Comparison of ENCODE assay signal across 19 cellular contexts in genomic region chr9:16143310-16143709, GRCh38.
DNase-seq lines count a peak whose midpoint lies in the region; ATAC-seq and TF ChIP-seq lines count a peak whose summit lies in the region.
"Had no signal": no experiment of that assay in that cellular context is flagged by ENCODE, and none has a peak within 500 bp of the region (broad histone marks: within the 10 kb centered on the region; RNA-seq: fewer than 3 reads in every experiment).

No MANE protein-coding gene starts in this region.

- H2AFZ ChIP-seq in neuronal stem cell (ENCODE audit: low read length) = peak overlapping the region; percentile 60
- H2AFZ ChIP-seq: GM23248, PC-9 had no signal

- H2BK5ac ChIP-seq in neuronal stem cell (ENCODE audit: low read length) = no peak overlapping the region

- no peak overlapping the region for H3K27ac Mint-ChIP-seq in activated CD8-positive, alpha-beta memory T cell treated with anti-CD3 and anti-CD28 coated beads, Interleukin-2, amount 10 ng/mL, durations not matched to agents 7 days and 5 days
- H3K27ac Mint-ChIP-seq: CD8-positive, alpha-beta memory T cell had no signal

- H2BK12ac ChIP-seq in neuronal stem cell (ENCODE audit: low read length) = no peak overlapping the region

- H3K4me1 Mint-ChIP-seq in activated CD8-positive, alpha-beta memory T cell treated with anti-CD3 and anti-CD28 coated beads, Interleukin-2, amount 10 ng/mL, durations not matched to agents 7 days and 5 days = no peaks in the 10 kb centered on the region
- H3K4me1 Mint-ChIP-seq: CD8-positive, alpha-beta memory T cell had no signal

- no peak for DNase-seq in RWPE1 (ENCODE audit: low spot score)
- peak; percentile 55 for DNase-seq in choroid plexus epithelial cell (ENCODE audit: low read depth)
- no peak for DNase-seq in neuronal stem cell (ENCODE audit: low spot score)
- no peak for DNase-seq in activated T-cell treated with anti-CD3 and anti-CD28 coated beads, Interleukin-2, amount 50 U/mL, for 1 hour
- no peak for DNase-seq in upper lobe of right lung
- DNase-seq in KBM-7 = no peak
- no peak for DNase-seq in activated CD8-positive, alpha-beta memory T cell treated with anti-CD3 and anti-CD28 coated beads, Interleukin-2, amount 10 ng/mL, durations not matched to agents 7 days and 5 days
- DNase-seq: C1 segment of cervical spinal cord; CD8-positive, alpha-beta memory T cell; DMS53; EL; GM23248; MV-4-11; NCI-H187 treated with DMSO at 0.1 percent for 48 hours; NCI-H226; NCI-H524; PC-9 had no signal

- H3K9me3 Mint-ChIP-seq in activated CD8-positive, alpha-beta memory T cell treated with anti-CD3 and anti-CD28 coated beads, Interleukin-2, amount 10 ng/mL, durations not matched to agents 7 days and 5 days (ENCODE audit: low read depth) = no peaks in the 10 kb centered on the region

- H3K36me3 Mint-ChIP-seq in activated CD8-positive, alpha-beta memory T cell treated with anti-CD3 and anti-CD28 coated beads, Interleukin-2, amount 10 ng/mL, durations not matched to agents 7 days and 5 days = no peaks in the 10 kb centered on the region
- H3K36me3 Mint-ChIP-seq: CD8-positive, alpha-beta memory T cell had no signal

- H3K27me3 ChIP-seq in neuronal stem cell (ENCODE audit: control insufficient read depth in 3 of 3, insufficient read depth in 3 of 3, low read depth in 1 of 3, low read length in 3 of 3) = no peaks in the 10 kb centered on the region
- no peaks in the 10 kb centered on the region for H3K27me3 ChIP-seq in upper lobe of right lung
- H3K27me3 ChIP-seq: SJSA1 had no signal

- H3K4ac ChIP-seq in neuronal stem cell (ENCODE audit: low read length) = no peak overlapping the region

- H2AK5ac ChIP-seq in neuronal stem cell (ENCODE audit: low read depth, low read length) = peak overlapping the region; percentile 3

- H3K18ac ChIP-seq in neuronal stem cell (ENCODE audit: low read length) = peak overlapping the region; percentile 31

- no peak overlapping the region for H3K4me2 ChIP-seq in neuronal stem cell (ENCODE audit: insufficient read depth, low read length, poor library complexity, severe bottlenecking)
- H3K4me2 ChIP-seq: PC-9 had no signal

- no peaks in the 10 kb centered on the region for H3K36me3 ChIP-seq in neuronal stem cell (replicated peaks in 1 of 2; ENCODE audit: control insufficient read depth in 2 of 2, insufficient read depth in 2 of 2, low read length in 2 of 2)
- H3K36me3 ChIP-seq in upper lobe of right lung = no peaks in the 10 kb centered on the region
- H3K36me3 ChIP-seq: SJSA1 had no signal

- H3K4me1 ChIP-seq in neuronal stem cell (ENCODE audit: control insufficient read depth in 2 of 2, insufficient read depth in 1 of 2, low read depth in 1 of 2, low read length in 2 of 2) = peaks cover 4 to 15% of the 10 kb centered on the region in 2 donors
- no peaks in the 10 kb centered on the region for H3K4me1 ChIP-seq in upper lobe of right lung

- no peak overlapping the region for H4K8ac ChIP-seq in neuronal stem cell (ENCODE audit: low read depth, low read length)

- POLR2A ChIA-PET in RWPE1 (lab: Yijun Ruan, JAX; ENCODE audit: low non-redundant PET) = no interaction called here

- peak overlapping the region; percentile 20 for H2BK15ac ChIP-seq in neuronal stem cell (ENCODE audit: low read length)

- H2BK120ac ChIP-seq in neuronal stem cell (ENCODE audit: low read depth, low read length) = no peak overlapping the region

- CTCF ChIA-PET in RWPE1 (lab: Yijun Ruan, JAX) = interaction anchor here (0.6 kb wide), 1 partner anchor 41 kb away, joined by 4 read pairs; no protein-coding TSS in a partner anchor
- CTCF ChIA-PET in activated CD8-positive, alpha-beta memory T cell treated with anti-CD3 and anti-CD28 coated beads, Interleukin-2, amount 10 ng/mL, durations not matched to agents 7 days and 5 days (lab: Charles Lee) = interaction anchor here (0.9 kb wide), 1 partner anchor 9 kb away, joined by 5 read pairs; no protein-coding TSS in a partner anchor

- TF ChIP-seq CTCF in RWPE1 (conservative IDR thresholded peaks at IDR 0.05; ENCODE audit: low read depth) (no peak), choroid plexus epithelial cell (conservative IDR thresholded peaks at IDR 0.05; ENCODE audit: low read depth, low read length) (no peak), upper lobe of right lung (IDR thresholded peaks at IDR 0.05) (no peak)

- no peak overlapping the region for H3K4me3 Mint-ChIP-seq in activated CD8-positive, alpha-beta memory T cell treated with anti-CD3 and anti-CD28 coated beads, Interleukin-2, amount 10 ng/mL, durations not matched to agents 7 days and 5 days
- H3K4me3 Mint-ChIP-seq: CD8-positive, alpha-beta memory T cell had no signal

- peak overlapping the region; percentile 80 for H3K27ac ChIP-seq in RWPE1
- H3K27ac ChIP-seq in neuronal stem cell (replicated peaks; ENCODE audit: low read length) = no peak overlapping the region
- no peak overlapping the region for H3K27ac ChIP-seq in upper lobe of right lung
- H3K27ac ChIP-seq: GM23248, PC-9 had no signal

- H3K14ac ChIP-seq in neuronal stem cell (ENCODE audit: low read length) = no peak overlapping the region

- peaks cover 0 to 2% of the 10 kb centered on the region in 2 donors for H3K9me3 ChIP-seq in neuronal stem cell (replicated peaks in 1 of 2; ENCODE audit: control insufficient read depth in 2 of 2, insufficient read depth in 1 of 2, low read depth in 1 of 2, low read length in 2 of 2)
- H3K9me3 ChIP-seq in upper lobe of right lung = no peaks in the 10 kb centered on the region
- H3K9me3 ChIP-seq: SJSA1 had no signal

- H3K23ac ChIP-seq in neuronal stem cell (ENCODE audit: low read depth, low read length, poor library complexity) = no peak overlapping the region

- no peaks in the 10 kb centered on the region for H3K27me3 Mint-ChIP-seq in activated CD8-positive, alpha-beta memory T cell treated with anti-CD3 and anti-CD28 coated beads, Interleukin-2, amount 10 ng/mL, durations not matched to agents 7 days and 5 days

- in situ Hi-C loops in KBM-7 (cut with MboI; ENCODE audit: low pct_unique_long_range_greater_than_20kb, low sequenced_read_pairs) = loop anchor here (25.0 kb wide), 1 partner anchor 281 kb away; no protein-coding TSS in a partner anchor

- no peak overlapping the region for H3K4me3 ChIP-seq in choroid plexus epithelial cell (ENCODE audit: low read depth, low read length)
- no peak overlapping the region for H3K4me3 ChIP-seq in neuronal stem cell (ENCODE audit: low read length in 2 of 2)
- no peak overlapping the region for H3K4me3 ChIP-seq in upper lobe of right lung
- H3K4me3 ChIP-seq: GM12878, GM23248, PC-9, SJSA1 had no signal

- intact Hi-C loops in upper lobe of right lung (cut with DNase I) = no loop called here

- ATAC-seq in upper lobe of right lung = no peak
- ATAC-seq in activated CD8-positive, alpha-beta memory T cell treated with anti-CD3 and anti-CD28 coated beads, Interleukin-2, amount 10 ng/mL, durations not matched to agents 7 days and 5 days = no peak
- ATAC-seq: GM12878 had no signal

- H4K91ac ChIP-seq in neuronal stem cell (ENCODE audit: low read depth, low read length, poor library complexity) = no peak overlapping the region

- WGBS in neuronal stem cell (ENCODE audit: extremely low coverage in 2 of 2, insufficient read length in 2 of 2, insufficient replicate concordance in 1 of 2), 2 donors = no CpG with 5 or more reads among the region's 7 CpGs

- no peak overlapping the region for H3K9ac ChIP-seq in neuronal stem cell (ENCODE audit: low read depth, low read length, poor library complexity)
- H3K9ac ChIP-seq: GM23248 had no signal

- no peaks in the 10 kb centered on the region for H3K79me1 ChIP-seq in neuronal stem cell (ENCODE audit: low read depth, low read length)
